In the genomic region with DNA sequence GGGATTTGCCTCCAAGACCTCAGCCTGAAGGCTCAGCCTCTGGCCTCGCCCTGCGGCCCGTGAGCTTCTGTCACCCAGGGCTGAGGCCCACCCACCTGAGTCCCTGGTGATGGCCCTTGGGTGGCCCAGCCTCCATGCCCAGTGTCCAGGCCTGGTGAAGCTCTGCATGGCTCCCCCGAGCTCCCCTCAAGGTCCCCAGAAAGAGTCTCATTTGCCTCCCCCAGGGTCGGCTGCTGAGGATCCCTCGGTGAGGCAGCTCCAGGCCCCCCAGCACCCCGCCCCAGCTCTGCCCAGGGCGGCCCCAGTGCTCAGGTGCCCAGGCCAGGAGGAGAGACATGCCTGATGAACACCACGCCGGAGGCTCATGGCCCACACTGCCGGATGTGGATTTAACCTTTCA, we compare ENCODE assay signal across 9 cellular contexts. TPM values are rescaled to one million over a fixed set of nuclear protein-coding genes. Genes with fewer than 3 reads are reported as not detected.
"Had no signal": no experiment of that assay in that cellular context is flagged by ENCODE, and none has a peak within 500 bp of the region (broad histone marks: within the 10 kb centered on the region; RNA-seq: fewer than 3 reads in every experiment).

No MANE protein-coding gene starts in this region.

- H3K4me3 ChIP-seq: K562 had no signal

- H3K9me3 Mint-ChIP-seq: IgD-negative memory B cell had no signal

- H3K9ac ChIP-seq: KMS-11 had no signal

- H3K36me3 Mint-ChIP-seq: IgD-negative memory B cell had no signal

- DNase-seq: KBM-7, KG1 had no signal

- H3K4me3 Mint-ChIP-seq: IgD-negative memory B cell had no signal

- H3K4me2 ChIP-seq: KMS-11 had no signal

- H3K27ac Mint-ChIP-seq: IgD-negative memory B cell had no signal

- H3K27ac ChIP-seq: HL-60, KMS-11 had no signal

- H3K4me1 Mint-ChIP-seq: IgD-negative memory B cell had no signal

RNA-seq across cellular contexts. Expression of a gene that starts 2.1 kb away (rescaled TPM):
- total RNA-seq: HepG2, HT1080, K562 had no signal
- polyA plus RNA-seq: IgD-negative memory B cell, K562 had no signal

RNA-seq across cellular contexts. Expression of a gene that starts 12.8 kb away (rescaled TPM):
- total RNA-seq: HepG2, HT-29, HT1080, K562 had no signal
- polyA plus RNA-seq: HepG2, IgD-negative memory B cell, K562 had no signal

RNA-seq across cellular contexts. Expression of a gene that starts 34.6 kb away (rescaled TPM):
- polyA plus RNA-seq: IgD-negative memory B cell, K562 had no signal
